17 cellular contexts compared by ENCODE assay signal in the genomic region with DNA sequence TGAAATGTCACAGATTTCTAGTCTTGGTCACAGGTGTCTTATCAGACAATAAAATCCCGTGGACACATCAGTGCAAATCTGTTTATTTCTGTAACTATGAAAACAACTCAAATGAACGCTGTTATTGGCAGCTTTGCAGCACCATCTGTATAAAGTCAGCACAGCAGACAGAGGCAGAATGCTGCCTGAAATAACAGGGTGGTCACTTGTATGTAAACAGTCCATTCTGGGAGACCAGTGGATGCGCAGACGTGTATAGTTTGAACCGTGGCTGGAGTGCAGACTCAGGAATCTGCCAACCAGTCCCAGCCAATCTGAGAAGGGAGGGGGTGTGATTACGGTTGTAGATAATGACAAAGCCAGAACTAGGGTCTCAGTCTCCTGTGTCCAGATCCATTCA.
"Had no signal": no experiment of that assay in that cellular context is flagged by ENCODE, and none has a peak within 500 bp of the region (broad histone marks: within the 10 kb centered on the region; RNA-seq: fewer than 3 reads in every experiment).

No MANE protein-coding gene starts in this region.

- H3K4me3 Mint-ChIP-seq: activated CD4-positive, alpha-beta memory T cell treated with anti-CD3 and anti-CD28 coated beads for 36 hours; activated CD4-positive, alpha-beta T cell treated with anti-CD3 and anti-CD28 coated beads for 36 hours; activated naive CD4-positive, alpha-beta T cell treated with anti-CD3 and anti-CD28 coated beads, Interleukin-2, amount 50 U/mL, for 24 hours; activated T-cell treated with anti-CD3 and anti-CD28 coated beads, Interleukin-2, amount 50 U/mL, for 4 hours; memory B cell; naive thymus-derived CD4-positive, alpha-beta T cell; stimulated activated effector memory CD8-positive, alpha-beta T cell treated with anti-CD3 and anti-CD28 coated beads, Interleukin-12 subunit alpha, Interleukin-12 subunit beta, amount 100 ng/mL, for 72 hours had no signal

- H3K4me1 Mint-ChIP-seq: activated CD4-positive, alpha-beta T cell treated with anti-CD3 and anti-CD28 coated beads for 36 hours; activated naive CD4-positive, alpha-beta T cell treated with anti-CD3 and anti-CD28 coated beads, Interleukin-2, amount 50 U/mL, for 24 hours; memory B cell; naive thymus-derived CD4-positive, alpha-beta T cell; stimulated activated effector memory CD8-positive, alpha-beta T cell treated with anti-CD3 and anti-CD28 coated beads, Interleukin-12 subunit alpha, Interleukin-12 subunit beta, amount 100 ng/mL, for 72 hours had no signal

- ATAC-seq: activated CD4-positive, alpha-beta T cell treated with anti-CD3 and anti-CD28 coated beads for 36 hours; activated T-cell treated with anti-CD3 and anti-CD28 coated beads, Interleukin-2, amount 50 U/mL, for 4 hours; gastroesophageal sphincter; left lobe of liver; mucosa of descending colon; naive thymus-derived CD4-positive, alpha-beta T cell; pancreas; stimulated activated effector memory CD8-positive, alpha-beta T cell treated with anti-CD3 and anti-CD28 coated beads, Interleukin-12 subunit alpha, Interleukin-12 subunit beta, amount 100 ng/mL, for 72 hours had no signal

- H3K4me3 ChIP-seq: adrenal gland, esophagus muscularis mucosa, gastroesophageal sphincter, heart right ventricle, mucosa of descending colon, pancreas had no signal

- H3K4me1 ChIP-seq: adrenal gland, gastroesophageal sphincter, heart right ventricle, pancreas had no signal

- H3K27me3 Mint-ChIP-seq: activated CD4-positive, alpha-beta memory T cell treated with anti-CD3 and anti-CD28 coated beads for 36 hours; activated CD4-positive, alpha-beta T cell treated with anti-CD3 and anti-CD28 coated beads for 36 hours; activated naive CD4-positive, alpha-beta T cell treated with anti-CD3 and anti-CD28 coated beads, Interleukin-2, amount 50 U/mL, for 24 hours; memory B cell; naive thymus-derived CD4-positive, alpha-beta T cell had no signal

- H3K9me3 ChIP-seq: adrenal gland, esophagus muscularis mucosa, gastroesophageal sphincter, heart right ventricle, mucosa of descending colon, pancreas had no signal

- DNase-seq: activated CD4-positive, alpha-beta memory T cell treated with anti-CD3 and anti-CD28 coated beads for 36 hours; activated CD4-positive, alpha-beta T cell treated with anti-CD3 and anti-CD28 coated beads for 36 hours; activated effector memory CD4-positive, alpha-beta T cell treated with Interleukin-2 at 50 U/mL for 16 hours; activated T-cell treated with anti-CD3 and anti-CD28 coated beads, Interleukin-2, amount 50 U/mL, for 4 hours; adrenal gland; heart right ventricle; mucosa of descending colon; naive thymus-derived CD4-positive, alpha-beta T cell; pancreas; stimulated activated CD4-positive, alpha-beta T cell treated with anti-CD3 and anti-CD28 coated beads, Interleukin-1b, Interleukin-23, amount 100 ng/mL, for 48 hours; T-helper 2 cell had no signal

- H3K27me3 ChIP-seq: adrenal gland, esophagus muscularis mucosa, gastroesophageal sphincter, heart right ventricle, pancreas had no signal

- H3K27ac ChIP-seq: adrenal gland, esophagus muscularis mucosa, gastroesophageal sphincter, heart right ventricle, pancreas had no signal

- H3K9me3 Mint-ChIP-seq: activated CD4-positive, alpha-beta memory T cell treated with anti-CD3 and anti-CD28 coated beads for 36 hours; activated naive CD4-positive, alpha-beta T cell treated with anti-CD3 and anti-CD28 coated beads, Interleukin-2, amount 50 U/mL, for 24 hours; activated T-cell treated with anti-CD3 and anti-CD28 coated beads, Interleukin-2, amount 50 U/mL, for 4 hours; memory B cell; naive thymus-derived CD4-positive, alpha-beta T cell; stimulated activated effector memory CD8-positive, alpha-beta T cell treated with anti-CD3 and anti-CD28 coated beads, Interleukin-12 subunit alpha, Interleukin-12 subunit beta, amount 100 ng/mL, for 72 hours had no signal

- H3K27ac Mint-ChIP-seq: activated CD4-positive, alpha-beta memory T cell treated with anti-CD3 and anti-CD28 coated beads for 36 hours; activated CD4-positive, alpha-beta T cell treated with anti-CD3 and anti-CD28 coated beads for 36 hours; activated naive CD4-positive, alpha-beta T cell treated with anti-CD3 and anti-CD28 coated beads, Interleukin-2, amount 50 U/mL, for 24 hours; memory B cell; naive thymus-derived CD4-positive, alpha-beta T cell; stimulated activated effector memory CD8-positive, alpha-beta T cell treated with anti-CD3 and anti-CD28 coated beads, Interleukin-12 subunit alpha, Interleukin-12 subunit beta, amount 100 ng/mL, for 72 hours had no signal
